ENCODE assay signal across 1 cellular context in genomic region chr11:75349540-75350116, GRCh38.
TF ChIP-seq lines count a peak whose summit lies in the region.

No MANE protein-coding gene starts in this region.

TF ChIP-seq in IMR-90, 13 proteins besides CTCF, POLR2A, EP300 and RAD21:
- TF ChIP-seq FOS (IDR thresholded peaks at IDR 0.05; ENCODE audit: low read depth, low read length) (no peak), RCOR1 (IDR thresholded peaks at IDR 0.05; ENCODE audit: insufficient replicate concordance, low read length) (no peak), SMC3 (IDR thresholded peaks at IDR 0.05; ENCODE audit: low read depth, low read length) (no peak), RFX5 (IDR thresholded peaks at IDR 0.05; ENCODE audit: low read depth, low read length) (no peak), MXI1 (IDR thresholded peaks at IDR 0.05; ENCODE audit: borderline replicate concordance, low read depth, low read length) (no peak), NFE2L2 (IDR thresholded peaks at IDR 0.05; ENCODE audit: low read depth, low read length) (no peak), USF2 (IDR thresholded peaks at IDR 0.05; ENCODE audit: low read depth, low read length) (no peak), CHD1 (IDR thresholded peaks at IDR 0.05; ENCODE audit: low read depth, low read length) (no peak), MAFK (IDR thresholded peaks at IDR 0.05; ENCODE audit: low read depth, low read length) (no peak), MAZ (IDR thresholded peaks at IDR 0.05; ENCODE audit: borderline replicate concordance, low read depth, low read length) (no peak), BHLHE40 (IDR thresholded peaks at IDR 0.05; ENCODE audit: low read depth, low read length) (no peak), CEBPB (IDR thresholded peaks at IDR 0.05; ENCODE audit: low read depth, low read length) (no peak), ELK1 (IDR thresholded peaks at IDR 0.05; ENCODE audit: borderline replicate concordance, low read depth, low read length) (no peak)
